In the genomic region with DNA sequence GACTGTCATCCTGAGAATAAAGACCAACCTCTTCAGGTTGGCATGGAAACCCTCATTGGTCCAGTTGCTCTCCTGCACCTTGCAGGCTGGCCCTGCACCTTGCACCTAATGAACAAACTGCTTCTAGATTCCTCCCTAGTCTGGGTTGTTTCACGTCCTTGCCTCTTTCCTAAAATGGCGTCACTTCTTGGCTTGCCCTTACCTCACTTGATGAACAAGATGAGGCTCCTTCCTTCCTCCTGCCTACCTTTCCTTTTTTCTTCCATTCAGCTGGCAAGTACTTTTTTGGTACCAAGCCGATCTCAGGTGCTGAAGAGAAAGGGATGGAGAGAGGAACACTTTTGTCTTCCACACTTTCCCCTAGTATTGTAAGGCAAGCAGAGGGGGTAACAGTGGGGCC, we compare ENCODE assay signal across 13 cellular contexts.
"Had no signal": no experiment of that assay in that cellular context is flagged by ENCODE, and none has a peak within 500 bp of the region (broad histone marks: within the 10 kb centered on the region; RNA-seq: fewer than 3 reads in every experiment).

No MANE protein-coding gene starts in this region.

- H3K9me3 ChIP-seq: thyroid gland had no signal

- H3K27ac Mint-ChIP-seq: activated naive CD8-positive, alpha-beta T cell; stimulated activated naive B cell treated with anti-CD40 and anti-IgM and Interleukin-4, amounts not matched to agents 10 μg/mL and 1 μg/mL and 100 μg/mL, for 72 hours had no signal

- H3K4me3 Mint-ChIP-seq: activated naive CD8-positive, alpha-beta T cell; stimulated activated naive B cell treated with anti-CD40 and anti-IgM and Interleukin-4, amounts not matched to agents 10 μg/mL and 1 μg/mL and 100 μg/mL, for 72 hours had no signal

- H3K9me3 Mint-ChIP-seq: nephron had no signal

- H3K36me3 Mint-ChIP-seq: activated naive CD8-positive, alpha-beta T cell; stimulated activated naive B cell treated with anti-CD40 and anti-IgM and Interleukin-4, amounts not matched to agents 10 μg/mL and 1 μg/mL and 100 μg/mL, for 72 hours had no signal

- H3K4me3 ChIP-seq: cardiac muscle cell, lung, thyroid gland had no signal

- H3K27ac ChIP-seq: cardiac muscle cell, thyroid gland, WERI-Rb-1 had no signal

- ATAC-seq: stimulated activated naive B cell treated with anti-CD40 and anti-IgM and Interleukin-4, amounts not matched to agents 10 μg/mL and 1 μg/mL and 100 μg/mL, for 72 hours had no signal

- H3K36me3 ChIP-seq: cardiac muscle cell, thyroid gland, WERI-Rb-1 had no signal

- DNase-seq: activated CD4-positive, alpha-beta T cell treated with anti-CD3 and anti-CD28 coated beads for 1 hour; activated CD4-positive, alpha-beta T cell treated with anti-CD3 and anti-CD28 coated beads, Interleukin-2, amount 50 U/mL, for 4 hours; activated T-cell treated with anti-CD3 and anti-CD28 coated beads for 4 hours; foreskin melanocyte; kidney; stimulated activated naive B cell treated with anti-CD40 and anti-IgM and Interleukin-4, amounts not matched to agents 10 μg/mL and 1 μg/mL and 100 μg/mL, for 72 hours; T-helper 2 cell; WERI-Rb-1 had no signal

- H3K27me3 ChIP-seq: thyroid gland had no signal
